ENCODE assay signal across 19 cellular contexts in the genomic region with DNA sequence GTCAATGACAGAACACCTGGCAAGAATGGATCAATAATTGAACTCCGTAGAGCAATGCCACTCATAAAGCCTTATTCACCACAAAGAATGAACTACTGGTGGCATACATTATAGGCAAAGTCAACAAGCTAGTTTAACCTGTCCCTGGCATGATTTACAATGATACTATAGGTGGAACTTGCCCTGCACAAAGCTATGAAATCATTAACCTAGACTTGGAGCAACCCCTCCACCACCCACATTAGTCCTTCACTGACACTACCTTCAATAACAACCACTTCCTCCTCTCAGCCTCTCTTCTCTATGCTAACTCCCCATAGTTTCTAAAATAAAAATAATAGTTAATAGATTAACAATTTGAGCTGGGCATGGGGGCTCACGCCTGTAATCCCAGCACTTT. TPM values are rescaled to one million over a fixed set of nuclear protein-coding genes. Genes with fewer than 3 reads are reported as not detected.
DNase-seq lines count a peak whose midpoint lies in the region; ATAC-seq, FAIRE-seq and TF ChIP-seq lines count a peak whose summit lies in the region.
"Had no signal": no experiment of that assay in that cellular context is flagged by ENCODE, and none has a peak within 500 bp of the region (broad histone marks: within the 10 kb centered on the region; RNA-seq: fewer than 3 reads in every experiment).

No MANE protein-coding gene starts in this region.

- H3K4me3 Mint-ChIP-seq in activated T-helper 17 cell treated with anti-CD3 and anti-CD28 coated beads, Interleukin-2, amount 50 U/mL, for 72 hours, result no peak overlapping the region
- H3K4me3 Mint-ChIP-seq: activated CD8-positive, alpha-beta memory T cell treated with anti-CD3 and anti-CD28 coated beads, Interleukin-2, amount 10 ng/mL, durations not matched to agents 7 days and 5 days; central memory CD8-positive, alpha-beta T cell; stimulated activated memory B cell treated with anti-CD40 and anti-IgM and Interleukin-4, amounts not matched to agents 10 μg/mL and 1 μg/mL and 100 μg/mL, for 72 hours had no signal

- H3K27ac ChIP-seq in GM12878 (ENCODE audit: control insufficient read depth, insufficient read depth) (no peak overlapping the region), transverse colon (peak overlapping the region; percentile 75 to 79 (median 77)), left lung (no peak overlapping the region)
- H3K27ac ChIP-seq: C4-2B, GM23248, right atrium auricular region had no signal

- ATAC-seq in HG03135 (IDR thresholded peaks at IDR 0.05; ENCODE audit: unreplicated experiment) (peak; percentile 72), GM12878 (peak; percentile 48), left lung (no peak)
- ATAC-seq in activated T-helper 17 cell treated with anti-CD3 and anti-CD28 coated beads, Interleukin-2, amount 50 U/mL, for 72 hours (replicated peaks), result no peak
- ATAC-seq: activated CD8-positive, alpha-beta memory T cell treated with anti-CD3 and anti-CD28 coated beads, Interleukin-2, amount 10 ng/mL, durations not matched to agents 7 days and 5 days; stimulated activated memory B cell treated with anti-CD40 and anti-IgM and Interleukin-4, amounts not matched to agents 10 μg/mL and 1 μg/mL and 100 μg/mL, for 72 hours had no signal

- no peak overlapping the region for H3K27ac Mint-ChIP-seq in activated T-helper 17 cell treated with anti-CD3 and anti-CD28 coated beads, Interleukin-2, amount 50 U/mL, for 72 hours
- H3K27ac Mint-ChIP-seq: activated CD8-positive, alpha-beta memory T cell treated with anti-CD3 and anti-CD28 coated beads, Interleukin-2, amount 10 ng/mL, durations not matched to agents 7 days and 5 days; stimulated activated memory B cell treated with anti-CD40 and anti-IgM and Interleukin-4, amounts not matched to agents 10 μg/mL and 1 μg/mL and 100 μg/mL, for 72 hours had no signal

- no TSS peak for BruUV-seq in GM12878 (replicated peaks; lab: Mats Ljungman, UMichigan)

- TF ChIP-seq RAD21 in GM12878 (IDR thresholded peaks at IDR 0.05; ENCODE audit: insufficient read depth, low read depth, low read length), result no peak

- H3K79me2 ChIP-seq in GM12878 (ENCODE audit: control insufficient read depth, insufficient read depth, low read length), result peaks cover 13% of the 10 kb centered on the region

- no peaks in the 10 kb centered on the region for H3K27me3 Mint-ChIP-seq in activated T-helper 17 cell treated with anti-CD3 and anti-CD28 coated beads, Interleukin-2, amount 50 U/mL, for 72 hours
- H3K27me3 Mint-ChIP-seq: activated CD8-positive, alpha-beta memory T cell treated with anti-CD3 and anti-CD28 coated beads, Interleukin-2, amount 10 ng/mL, durations not matched to agents 7 days and 5 days; central memory CD8-positive, alpha-beta T cell; stimulated activated memory B cell treated with anti-CD40 and anti-IgM and Interleukin-4, amounts not matched to agents 10 μg/mL and 1 μg/mL and 100 μg/mL, for 72 hours had no signal

- H3K4me1 ChIP-seq in GM12878 (ENCODE audit: control insufficient read depth, insufficient read depth, low read length) (peaks cover 10% of the 10 kb centered on the region), transverse colon (peaks cover 0 to 27% (median 12%) of the 10 kb centered on the region in 4 donors), left lung (peaks cover 8 to 15% of the 10 kb centered on the region in 2 donors)
- H3K4me1 ChIP-seq: right atrium auricular region had no signal

- no peak for TF ChIP-seq CTCF in GM12878 (IDR thresholded peaks at IDR 0.05 in 2 of 3, conservative IDR thresholded peaks at IDR 0.05 in 1 of 3; ENCODE audit: control insufficient read depth in 2 of 3, extremely low read depth in 1 of 3, insufficient read depth in 1 of 3, low read depth in 3 of 3, low read length in 3 of 3)
- TF ChIP-seq CTCF in transverse colon (IDR thresholded peaks at IDR 0.05), result peak in 1 of 5 experiments; percentile 32
- no peak for TF ChIP-seq CTCF in left lung (IDR thresholded peaks at IDR 0.05)

- no peaks in the 10 kb centered on the region for H3K9me3 Mint-ChIP-seq in activated T-helper 17 cell treated with anti-CD3 and anti-CD28 coated beads, Interleukin-2, amount 50 U/mL, for 72 hours
- H3K9me3 Mint-ChIP-seq: central memory CD8-positive, alpha-beta T cell; stimulated activated memory B cell treated with anti-CD40 and anti-IgM and Interleukin-4, amounts not matched to agents 10 μg/mL and 1 μg/mL and 100 μg/mL, for 72 hours had no signal

- 95% methylated on average over 2 of the region's 2 CpGs for WGBS in GM12878 (ENCODE audit: insufficient coverage, insufficient replicate concordance, low lambda C conversion rate, missing lambda C conversion rate)
- 50 to 58% methylated on average over 1 to 2 of the region's 2 CpGs for WGBS in transverse colon (ENCODE audit: low coverage in 1 of 2), 2 donors

- DNase-seq in NCI-H1417 (lab: John Stamatoyannopoulos, UW) (peak in 2 of 3 experiments; percentile 7 to 39), NCI-H1417 treated with DMSO at 0.1 percent for 48 hours (lab: John Stamatoyannopoulos, UW) (no peak), GM12878 (ENCODE audit: low read depth, low spot score) (no peak), transverse colon (peak; percentile 26), left lung (no peak)
- DNase-seq in central memory CD4-positive, alpha-beta T cell, result no peak
- DNase-seq: activated CD4-positive, alpha-beta T cell treated with anti-CD3 and anti-CD28 coated beads for 4 hours; activated CD8-positive, alpha-beta memory T cell treated with anti-CD3 and anti-CD28 coated beads, Interleukin-2, amount 10 ng/mL, durations not matched to agents 7 days and 5 days; DMS79 treated with DMSO at 0.1 percent for 48 hours; GM23248; KG1; NCI-H1092; stimulated activated CD4-positive, alpha-beta T cell treated with anti-CD3 and anti-CD28 coated beads, Interleukin-15, amount 100 ng/mL, for 24 hours had no signal

- H3K4me2 ChIP-seq in GM12878 (ENCODE audit: control insufficient read depth, insufficient read depth), result no peak overlapping the region

- no peaks in the 10 kb centered on the region for H4K20me1 ChIP-seq in GM12878 (ENCODE audit: control insufficient read depth, insufficient read depth)

- FAIRE-seq in GM12878 (lab: Jason Lieb, UNC), result no peak

- H3K4me3 ChIP-seq in GM12878, result no peak overlapping the region
- no peak overlapping the region for H3K4me3 ChIP-seq in transverse colon
- H3K4me3 ChIP-seq in left lung, result no peak overlapping the region
- H3K4me3 ChIP-seq: GM23248, right atrium auricular region had no signal

- H2AFZ ChIP-seq in GM12878 (ENCODE audit: control insufficient read depth, low read depth, low read length), result no peak overlapping the region
- H2AFZ ChIP-seq: GM23248 had no signal

- SMC1A ChIA-PET in GM12878 (lab: Charles Lee; ENCODE audit: uncharacterized antibody, unreplicated experiment), result interaction anchor here (0.7 to 2.5 kb wide), 3 partner anchors 9 to 53 kb away, joined by 5 to 8 read pairs (median 5); no protein-coding TSS in a partner anchor

- no peak for TF ChIP-seq POLR2A in GM12878 (IDR thresholded peaks at IDR 0.05; ENCODE audit: low read depth, low read length)
- no peak for TF ChIP-seq POLR2A in transverse colon (IDR thresholded peaks at IDR 0.05)

- in situ Hi-C loops in GM12878 (cut with MboI) (no loop called here), transverse colon (cut with MboI; ENCODE audit: low pct_ligation_motif_present in 1 of 4, low pct_unique_long_range_greater_than_20kb in 1 of 4, low sequenced_read_pairs in 3 of 4) (no loop called here)

- no peak for TF ChIP-seq EP300 in GM12878 (IDR thresholded peaks at IDR 0.05; ENCODE audit: borderline replicate concordance in 1 of 2, control insufficient read depth in 1 of 2, low read depth in 2 of 2, low read length in 2 of 2)
- no peak for TF ChIP-seq EP300 in transverse colon (IDR thresholded peaks at IDR 0.05; ENCODE audit: low read depth)

- peaks cover 40% of the 10 kb centered on the region for H3K36me3 Mint-ChIP-seq in activated T-helper 17 cell treated with anti-CD3 and anti-CD28 coated beads, Interleukin-2, amount 50 U/mL, for 72 hours (ENCODE audit: low read depth)

- RAD21 ChIA-PET in GM12878 (lab: Charles Lee; ENCODE audit: unreplicated experiment), result no interaction called here

- H3K27me3 ChIP-seq in GM12878 (replicated peaks in 1 of 2; ENCODE audit: control insufficient read depth in 2 of 2, insufficient read depth in 2 of 2, low read length in 1 of 2), result no peaks in the 10 kb centered on the region
- no peaks in the 10 kb centered on the region for H3K27me3 ChIP-seq in transverse colon
- H3K27me3 ChIP-seq in left lung, result no peaks in the 10 kb centered on the region
- H3K27me3 ChIP-seq: right atrium auricular region had no signal

- peaks cover 6% of the 10 kb centered on the region for H3K4me1 Mint-ChIP-seq in activated T-helper 17 cell treated with anti-CD3 and anti-CD28 coated beads, Interleukin-2, amount 50 U/mL, for 72 hours

- H3K9me3 ChIP-seq in GM12878 (replicated peaks; ENCODE audit: control insufficient read depth, insufficient read depth, low read length) (no peaks in the 10 kb centered on the region), transverse colon (no peaks in the 10 kb centered on the region), left lung (no peaks in the 10 kb centered on the region)
- H3K9me3 ChIP-seq: right atrium auricular region had no signal

- intact Hi-C loops in GM12878 (cut with micrococcal nuclease; ENCODE audit: unreplicated experiment), result no loop called here
- intact Hi-C loops in transverse colon (cut with DNase I; ENCODE audit: low total_unique reads), result loop anchor here (1.0 kb wide), 1 partner anchor 16 kb away; no protein-coding TSS in a partner anchor
- intact Hi-C loops in left lung (cut with DNase I), result no loop called here

- CTCF ChIA-PET in GM12878 (lab: Yijun Ruan, JAX), result interaction anchor here (0.7 to 1.4 kb wide), 3 partner anchors 18 to 73 kb away, joined by 3 to 5 read pairs (median 4); no protein-coding TSS in a partner anchor

- H3K36me3 ChIP-seq in GM12878 (ENCODE audit: control insufficient read depth in 2 of 2, insufficient read depth in 2 of 2, low read length in 1 of 2), result peaks cover 0 to 2% of the 10 kb centered on the region in 2 experiments; a peak in 1 of 4 replicates
- H3K36me3 ChIP-seq in transverse colon, result peaks cover 0 to 8% (median 0%) of the 10 kb centered on the region in 4 donors
- H3K36me3 ChIP-seq in left lung, result peaks cover 0 to 28% of the 10 kb centered on the region in 2 donors
- H3K36me3 ChIP-seq: right atrium auricular region had no signal

- H3K9ac ChIP-seq in GM12878 (ENCODE audit: control insufficient read depth, insufficient read depth, low read length), result no peak overlapping the region
- H3K9ac ChIP-seq: GM23248 had no signal

- POLR2A ChIA-PET in GM12878 (lab: Charles Lee), result no interaction called here

RNA-seq across cellular contexts. Expression of gene ACAP2, which starts 54.4 kb away (rescaled TPM):
- total RNA-seq in GM12878 (2013; cell fraction: nucleolus; rRNA removed), result 185 and 202 TPM in 2 replicates
- 38.5 and 45.7 TPM in 2 replicates for total RNA-seq in GM12878 (2014; rRNA removed)
- 44.9 and 48.9 TPM in 2 replicates for total RNA-seq in GM12878 (2014; rRNA removed; fragmentation: Illumina TruSeq; extraction: Trizol)
- 37.4 and 38.2 TPM in 2 replicates for total RNA-seq in GM12878 (2021)
- 10.1 TPM for polyA plus RNA-seq in GM12878 (2011; ENCODE audit: low read depth)
- 33.2 and 48.2 TPM in 2 replicates for polyA plus RNA-seq in GM12878 (2011; rRNA removed)
- polyA plus RNA-seq in GM12878 (2011; cell fraction: cytosol; rRNA removed), result 10.9 and 11.5 TPM in 2 replicates
- polyA plus RNA-seq in GM12878 (2011; cell fraction: nucleus; rRNA removed), result 21.6 and 24.1 TPM in 2 replicates
- 15.8 and 17.2 TPM in 2 replicates for polyA plus RNA-seq in GM12878 (2012)
- 26.0 and 33.3 TPM in 2 replicates for polyA plus RNA-seq in GM12878 (2014; fragmentation: Illumina TruSeq; extraction: Trizol)
- polyA plus RNA-seq in GM12878 (2014; fragmentation: Nextera tagmentation; extraction: Ambion mirVana), result 10 to 100 TPM in 1 of 2 experiments, 1 to 10 TPM in 1; 7.1 to 10.5 TPM
- 14.0 and 20.8 TPM in 2 replicates for polyA plus RNA-seq in GM12878 (2014; rRNA removed)
- polyA plus RNA-seq in GM12878 (2016; fragmentation: Nextera tagmentation; extraction: Ambion mirVana), result 10 to 100 TPM; 41.1 to 53.8 TPM
- 47.2 and 78.7 TPM in 2 replicates for polyA minus RNA-seq in GM12878 (2011; rRNA and poly(A)+ RNA removed)
- polyA minus RNA-seq in GM12878 (2011; cell fraction: cytosol; rRNA and poly(A)+ RNA removed), result 27.2 and 27.7 TPM in 2 replicates
- polyA minus RNA-seq in GM12878 (2011; cell fraction: nucleus; rRNA and poly(A)+ RNA removed), result 46.8 and 86.0 TPM in 2 replicates
- 10 to 100 TPM; 17.3 to 97.5 (median 64.6) TPM for total RNA-seq in transverse colon
- total RNA-seq in activated T-helper 17 cell treated with anti-CD3 and anti-CD28 coated beads, Interleukin-2, amount 50 U/mL, for 72 hours, result 10 to 100 TPM; 58.0 to 74.0 TPM
- total RNA-seq in left lung, result 10 to 100 TPM; 44.7 to 78.7 TPM

Comparison
In these comparisons a context has a peak if more than half of its experiments do, and no peak if none do; other contexts are left out.
1. DNase-seq: peak in NCI-H1417 (2 of 3) and transverse colon (single experiment); none in NCI-H1417 treated with DMSO at 0.1 percent for 48 hours (single experiment), GM12878 (single experiment), central memory CD4-positive, alpha-beta T cell (single experiment) and left lung (0 of 2).
2. ATAC-seq: peak in HG03135 (single experiment) and GM12878 (single experiment); none in activated T-helper 17 cell treated with anti-CD3 and anti-CD28 coated beads, Interleukin-2, amount 50 U/mL, for 72 hours (single experiment) and left lung (single experiment).
3. H3K27ac ChIP-seq: peak in transverse colon (4 of 4); none in GM12878 (single experiment) and left lung (0 of 2).